9 cellular contexts compared by ENCODE assay signal in genomic region chrX:39819921-39820849, GRCh38.
DNase-seq lines count a peak whose midpoint lies in the region; ATAC-seq and TF ChIP-seq lines count a peak whose summit lies in the region.
"Had no signal": no experiment of that assay in that cellular context is flagged by ENCODE, and none has a peak within 500 bp of the region (broad histone marks: within the 10 kb centered on the region; RNA-seq: fewer than 3 reads in every experiment).

No MANE protein-coding gene starts in this region.

- H3K9me2 ChIP-seq in neural cell (ENCODE audit: insufficient read depth, low read length): no peaks in the 10 kb centered on the region

- H3K27ac ChIP-seq in ectodermal cell (ENCODE audit: insufficient read depth, low read depth, low read length, poor library complexity, severe bottlenecking): no peak overlapping the region
- no peak overlapping the region for H3K27ac ChIP-seq in neural cell (ENCODE audit: low read length)

- WGBS in ectodermal cell, 2 experiments: 12% methylated on average over 28 to 32 of the region's 34 CpGs

- no peak for TF ChIP-seq CTCF in neural cell (IDR thresholded peaks at IDR 0.05; ENCODE audit: poor library complexity, severe bottlenecking)

- no peaks in the 10 kb centered on the region for H3F3A ChIP-seq in neural cell (ENCODE audit: insufficient read depth, low read length, poor library complexity, severe bottlenecking)

- DNase-seq in COLO668 (lab: John Stamatoyannopoulos, UW; ENCODE audit: unreplicated experiment) (peak; percentile 11), NCI-H2227 (lab: John Stamatoyannopoulos, UW; ENCODE audit: unreplicated experiment) (peak; percentile 48), left lobe of liver (ENCODE audit: low spot score) (no peak), COLO829 (ENCODE audit: low spot score) (no peak), dermis blood vessel endothelial cell (no peak), A172 (ENCODE audit: low spot score) (no peak)

- TF ChIP-seq RAD21 in neural cell (conservative IDR thresholded peaks at IDR 0.05): no peak

- H3K4me1 ChIP-seq in ectodermal cell (ENCODE audit: control insufficient read depth, insufficient read depth, low read length): peaks cover 6% of the 10 kb centered on the region

- ATAC-seq in left lobe of liver: no peak
- ATAC-seq: GM12878 had no signal

- no peak for TF ChIP-seq EP300 in neural cell (conservative IDR thresholded peaks at IDR 0.05; ENCODE audit: poor library complexity, severe bottlenecking)

- no peaks in the 10 kb centered on the region for H4K20me1 ChIP-seq in neural cell (ENCODE audit: insufficient read depth)

- no peaks in the 10 kb centered on the region for H3K9me3 ChIP-seq in ectodermal cell (ENCODE audit: control insufficient read depth, low read length)
- H3K9me3 ChIP-seq in neural cell (ENCODE audit: low read length): no peaks in the 10 kb centered on the region

- no peak overlapping the region for H3K4me2 ChIP-seq in neural cell (ENCODE audit: low read length)

- H3K79me2 ChIP-seq in neural cell (replicated peaks; ENCODE audit: insufficient read depth, low read length): no peaks in the 10 kb centered on the region

- H2AFZ ChIP-seq in neural cell (ENCODE audit: low read depth, low read length): no peak overlapping the region

- peak overlapping the region; percentile 60 for H3K9ac ChIP-seq in neural cell (ENCODE audit: low read length)

- no peaks in the 10 kb centered on the region for H3K36me3 ChIP-seq in ectodermal cell (ENCODE audit: control insufficient read depth, insufficient read depth, low read length)
- no peaks in the 10 kb centered on the region for H3K36me3 ChIP-seq in neural cell (ENCODE audit: insufficient read depth, low read length)

- H3K4me3 ChIP-seq in ectodermal cell (ENCODE audit: insufficient read depth, low read depth, low read length): peak overlapping the region; percentile 16
- H3K4me3 ChIP-seq in neural cell (ENCODE audit: low read length): peak overlapping the region; percentile 60
- H3K4me3 ChIP-seq: GM12878 had no signal

- H3K27me3 ChIP-seq in ectodermal cell (ENCODE audit: control insufficient read depth, insufficient read depth, low read length, poor library complexity, severe bottlenecking) (peaks cover 9% of the 10 kb centered on the region), neural cell (ENCODE audit: insufficient read depth, low read depth, low read length) (no peaks in the 10 kb centered on the region)

TF ChIP-seq in neural cell, 6 proteins besides CTCF, POLR2A, EP300 and RAD21:
- TF ChIP-seq MXI1 (conservative IDR thresholded peaks at IDR 0.05; ENCODE audit: poor library complexity, severe bottlenecking) (no peak), POLR2AphosphoS5 (IDR thresholded peaks at IDR 0.05) (no peak), TAF1 (IDR thresholded peaks at IDR 0.05; ENCODE audit: low read depth) (no peak), SMC3 (conservative IDR thresholded peaks at IDR 0.05; ENCODE audit: poor library complexity) (no peak), EZH2 (IDR thresholded peaks at IDR 0.05; ENCODE audit: borderline replicate concordance, insufficient read depth, low read length, poor library complexity, severe bottlenecking) (no peak)
- TF ChIP-seq, protein P1, sequence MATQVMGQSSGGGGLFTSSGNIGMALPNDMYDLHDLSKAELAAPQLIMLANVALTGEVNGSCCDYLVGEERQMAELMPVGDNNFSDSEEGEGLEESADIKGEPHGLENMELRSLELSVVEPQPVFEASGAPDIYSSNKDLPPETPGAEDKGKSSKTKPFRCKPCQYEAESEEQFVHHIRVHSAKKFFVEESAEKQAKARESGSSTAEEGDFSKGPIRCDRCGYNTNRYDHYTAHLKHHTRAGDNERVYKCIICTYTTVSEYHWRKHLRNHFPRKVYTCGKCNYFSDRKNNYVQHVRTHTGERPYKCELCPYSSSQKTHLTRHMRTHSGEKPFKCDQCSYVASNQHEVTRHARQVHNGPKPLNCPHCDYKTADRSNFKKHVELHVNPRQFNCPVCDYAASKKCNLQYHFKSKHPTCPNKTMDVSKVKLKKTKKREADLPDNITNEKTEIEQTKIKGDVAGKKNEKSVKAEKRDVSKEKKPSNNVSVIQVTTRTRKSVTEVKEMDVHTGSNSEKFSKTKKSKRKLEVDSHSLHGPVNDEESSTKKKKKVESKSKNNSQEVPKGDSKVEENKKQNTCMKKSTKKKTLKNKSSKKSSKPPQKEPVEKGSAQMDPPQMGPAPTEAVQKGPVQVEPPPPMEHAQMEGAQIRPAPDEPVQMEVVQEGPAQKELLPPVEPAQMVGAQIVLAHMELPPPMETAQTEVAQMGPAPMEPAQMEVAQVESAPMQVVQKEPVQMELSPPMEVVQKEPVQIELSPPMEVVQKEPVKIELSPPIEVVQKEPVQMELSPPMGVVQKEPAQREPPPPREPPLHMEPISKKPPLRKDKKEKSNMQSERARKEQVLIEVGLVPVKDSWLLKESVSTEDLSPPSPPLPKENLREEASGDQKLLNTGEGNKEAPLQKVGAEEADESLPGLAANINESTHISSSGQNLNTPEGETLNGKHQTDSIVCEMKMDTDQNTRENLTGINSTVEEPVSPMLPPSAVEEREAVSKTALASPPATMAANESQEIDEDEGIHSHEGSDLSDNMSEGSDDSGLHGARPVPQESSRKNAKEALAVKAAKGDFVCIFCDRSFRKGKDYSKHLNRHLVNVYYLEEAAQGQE (IDR thresholded peaks at IDR 0.05; ENCODE audit: borderline replicate concordance): no peak

Comparison
In these comparisons a context has a peak if more than half of its experiments do, and no peak if none do; other contexts are left out.
1. DNase-seq: peak in COLO668 (single experiment) and NCI-H2227 (single experiment); none in left lobe of liver (single experiment), COLO829 (single experiment), dermis blood vessel endothelial cell (single experiment) and A172 (single experiment).